In the genomic region with DNA sequence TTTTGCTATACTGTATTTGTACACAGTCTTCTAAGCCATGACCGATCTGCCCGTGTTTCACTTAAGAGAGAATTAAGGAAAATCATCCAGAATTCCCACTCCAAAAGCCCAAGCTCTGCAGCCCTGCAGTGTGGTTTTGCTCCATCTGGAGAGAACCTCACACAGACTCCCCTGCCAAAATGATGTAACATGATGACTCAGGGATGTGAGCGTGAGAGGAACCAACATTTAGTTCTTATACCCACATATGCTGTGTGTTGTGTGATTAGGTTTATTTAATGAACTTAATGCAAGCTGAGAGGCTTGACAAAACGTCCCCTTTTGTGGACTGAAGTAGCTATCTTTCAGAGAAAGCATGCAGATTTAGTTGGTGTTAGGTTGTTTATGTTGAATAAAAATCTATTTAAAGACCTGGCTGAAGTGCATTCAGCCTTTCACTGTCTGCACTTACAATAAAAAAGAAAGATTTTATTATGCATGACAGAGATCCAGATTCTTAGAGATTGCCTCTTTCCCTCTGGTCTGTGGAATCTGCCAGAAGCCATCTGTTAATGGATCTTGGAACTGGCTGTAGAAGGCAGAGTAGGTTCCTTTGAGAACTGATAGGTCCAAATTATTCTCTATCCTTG, we compare ENCODE assay signal across 9 cellular contexts. TPM values are rescaled to one million over a fixed set of nuclear protein-coding genes. Genes with fewer than 3 reads are reported as not detected.
DNase-seq lines count a peak whose midpoint lies in the region; TF ChIP-seq lines count a peak whose summit lies in the region.
"Had no signal": no experiment of that assay in that cellular context is flagged by ENCODE, and none has a peak within 500 bp of the region (broad histone marks: within the 10 kb centered on the region; RNA-seq: fewer than 3 reads in every experiment).

No MANE protein-coding gene starts in this region.

- peak overlapping the region; percentile 23 for H3K9ac ChIP-seq in muscle layer of colon (ENCODE audit: low read length)
- H3K9ac ChIP-seq: BLaER1 had no signal

- no peak for TF ChIP-seq POLR2A in thyroid gland (IDR thresholded peaks at IDR 0.05)

- no peak for TF ChIP-seq CTCF in thyroid gland (IDR thresholded peaks at IDR 0.05)

- WGBS in thyroid gland, 2 donors = 48 to 66% methylated on average over 4 of the region's 4 CpGs

- peaks cover 52% of the 10 kb centered on the region for H3K4me1 ChIP-seq in muscle layer of colon (ENCODE audit: insufficient read depth, low read length)
- H3K4me1 ChIP-seq in effector memory CD4-positive, alpha-beta T cell (ENCODE audit: control insufficient read depth, insufficient read depth, low read length, poor library complexity, severe bottlenecking) = peaks cover 16% of the 10 kb centered on the region
- H3K4me1 ChIP-seq in thyroid gland = peaks cover 23 to 31% of the 10 kb centered on the region in 2 donors

- H3K36me3 ChIP-seq in muscle layer of colon (ENCODE audit: insufficient read depth, low read length) (no peaks in the 10 kb centered on the region), thyroid gland (no peaks in the 10 kb centered on the region)
- H3K36me3 ChIP-seq in effector memory CD4-positive, alpha-beta T cell (ENCODE audit: control insufficient read depth, insufficient read depth, low read length) = peaks cover 4% of the 10 kb centered on the region

- no peaks in the 10 kb centered on the region for H3K27me3 ChIP-seq in muscle layer of colon (ENCODE audit: control insufficient read depth in 1 of 2, insufficient read depth in 2 of 2, low read length in 2 of 2)
- no peaks in the 10 kb centered on the region for H3K27me3 ChIP-seq in effector memory CD4-positive, alpha-beta T cell (replicated peaks; ENCODE audit: control insufficient read depth, insufficient read depth, low read length, poor library complexity, severe bottlenecking)
- no peaks in the 10 kb centered on the region for H3K27me3 ChIP-seq in thyroid gland
- H3K27me3 ChIP-seq: BLaER1 had no signal

- H3K9me3 ChIP-seq in muscle layer of colon (ENCODE audit: low read length) = no peaks in the 10 kb centered on the region
- no peaks in the 10 kb centered on the region for H3K9me3 ChIP-seq in effector memory CD4-positive, alpha-beta T cell (ENCODE audit: control insufficient read depth, low read length)
- H3K9me3 ChIP-seq in thyroid gland = no peaks in the 10 kb centered on the region

- intact Hi-C loops in thyroid gland (cut with DNase I) = no loop called here

- DNase-seq in NCI-H82 (lab: John Stamatoyannopoulos, UW) (peak; percentile 71), NCI-H82 treated with DMSO at 0.1 percent for 48 hours (lab: John Stamatoyannopoulos, UW; ENCODE audit: unreplicated experiment) (no peak), NOMO-1 treated with DMSO at 0.1 percent for 48 hours (lab: John Stamatoyannopoulos, UW; ENCODE audit: unreplicated experiment) (peak; percentile 62), dermis blood vessel endothelial cell (peak; percentile 69), NCI-H1048 (lab: John Stamatoyannopoulos, UW) (no peak), thyroid gland (no peak)
- no peak for DNase-seq in effector memory CD4-positive, alpha-beta T cell

- peak overlapping the region in 1 of 2 donors; percentile 38 for H3K4me3 ChIP-seq in muscle layer of colon (ENCODE audit: low read depth in 1 of 2, low read length in 2 of 2)
- no peak overlapping the region for H3K4me3 ChIP-seq in effector memory CD4-positive, alpha-beta T cell (ENCODE audit: insufficient read depth, low read depth, low read length, poor library complexity, severe bottlenecking)
- no peak overlapping the region for H3K4me3 ChIP-seq in thyroid gland (replicated peaks in 1 of 3)
- H3K4me3 ChIP-seq: BLaER1 had no signal

- H3K27ac ChIP-seq in muscle layer of colon (ENCODE audit: low read depth, low read length) = peak overlapping the region; percentile 81
- no peak overlapping the region for H3K27ac ChIP-seq in effector memory CD4-positive, alpha-beta T cell (ENCODE audit: insufficient read depth, low read length, poor library complexity, severe bottlenecking)
- no peak overlapping the region for H3K27ac ChIP-seq in thyroid gland
- H3K27ac ChIP-seq: BLaER1 had no signal

RNA-seq across cellular contexts. Expression of gene RAB12, which starts 6.3 kb away (rescaled TPM):
- total RNA-seq in dermis blood vessel endothelial cell = 72.8 and 75.4 TPM in 2 replicates
- 10 to 100 TPM; 36.3 to 60.9 (median 49.8) TPM for total RNA-seq in thyroid gland

Comparison
In these comparisons a context has a peak if more than half of its experiments do, and no peak if none do; other contexts are left out.
1. DNase-seq: peak in NCI-H82 (single experiment), NOMO-1 treated with DMSO at 0.1 percent for 48 hours (single experiment) and dermis blood vessel endothelial cell (single experiment); none in NCI-H82 treated with DMSO at 0.1 percent for 48 hours (single experiment), NCI-H1048 (single experiment), effector memory CD4-positive, alpha-beta T cell (0 of 3) and thyroid gland (0 of 2).